ENCODE assay signal across 17 cellular contexts in the genomic region with DNA sequence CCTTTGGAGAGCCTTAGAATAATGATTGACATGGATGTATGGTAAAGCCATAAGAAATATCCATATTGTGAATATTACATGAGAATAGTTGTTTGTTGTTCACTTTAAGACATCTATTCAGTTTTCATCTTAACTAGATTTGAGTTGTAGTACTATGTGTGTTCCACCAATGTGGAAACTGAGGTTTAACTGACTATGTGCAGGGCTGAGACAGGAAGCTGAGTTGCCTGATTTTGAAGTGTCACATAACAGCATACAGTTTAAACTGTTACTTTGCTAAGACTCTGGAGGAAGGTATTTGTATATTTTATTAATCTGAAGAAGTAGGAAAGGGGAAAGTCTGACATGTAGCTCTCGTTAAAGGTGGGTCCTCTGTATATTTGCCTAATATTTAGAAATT. TPM values are rescaled to one million over a fixed set of nuclear protein-coding genes. Genes with fewer than 3 reads are reported as not detected.
DNase-seq lines count a peak whose midpoint lies in the region; ATAC-seq and TF ChIP-seq lines count a peak whose summit lies in the region.
"Had no signal": no experiment of that assay in that cellular context is flagged by ENCODE, and none has a peak within 500 bp of the region (broad histone marks: within the 10 kb centered on the region; RNA-seq: fewer than 3 reads in every experiment).

No MANE protein-coding gene starts in this region.

- no peaks in the 10 kb centered on the region for H3K27me3 ChIP-seq in MG63
- H3K27me3 ChIP-seq: cardiac muscle cell, testis had no signal

- H3K36me3 ChIP-seq in MG63 = peaks cover 58% of the 10 kb centered on the region

- POLR2A ChIA-PET in activated CD4-positive, alpha-beta T cell treated with anti-CD3 and anti-CD28 coated beads for 36 hours (lab: Charles Lee) = no interaction called here

- TF ChIP-seq CTCF in osteocyte (IDR thresholded peaks at IDR 0.05) = no peak

- no peak for DNase-seq in activated CD4-positive, alpha-beta T cell treated with anti-CD3 and anti-CD28 coated beads for 36 hours
- DNase-seq in activated CD4-positive, alpha-beta T cell treated with anti-CD3 and anti-CD28 coated beads for 48 hours = no peak
- DNase-seq in MG63 (no peak), osteocyte (ENCODE audit: extremely low spot score, unreplicated experiment) (no peak)
- no peak for DNase-seq in activated naive CD8-positive, alpha-beta T cell treated with anti-CD3 and anti-CD28 coated beads, Interleukin-2, amount 50 U/mL, for 24 hours
- no peak for DNase-seq in stimulated activated CD4-positive, alpha-beta T cell treated with anti-CD3 and anti-CD28 coated beads, Interleukin-4, amount 100 ng/mL, for 4 hours
- DNase-seq: activated gamma-delta T cell, DMS53, glutamatergic neuron, left ventricle myocardium inferior, NCI-H1436 treated with DMSO at 0.1 percent for 48 hours, NCI-H510A treated with DMSO at 0.1 percent for 48 hours, testis had no signal

- H3K4me3 ChIP-seq in MG63 = peak overlapping the region; percentile 93
- H3K4me3 ChIP-seq: left ventricle myocardium inferior, testis had no signal

- intact Hi-C loops in activated CD4-positive, alpha-beta T cell treated with anti-CD3 and anti-CD28 coated beads for 36 hours (cut with DNase I, micrococcal nuclease) = loop anchor here in 1 of 2 experiments (5.0 kb wide), 2 partner anchors 160 to 1845 kb away; partner anchors contain the start of gene EIF5A2

- no peaks in the 10 kb centered on the region for H3K27me3 Mint-ChIP-seq in activated CD4-positive, alpha-beta T cell treated with anti-CD3 and anti-CD28 coated beads for 36 hours
- peaks cover 1% of the 10 kb centered on the region for H3K27me3 Mint-ChIP-seq in activated naive CD8-positive, alpha-beta T cell treated with anti-CD3 and anti-CD28 coated beads, Interleukin-2, amount 50 U/mL, for 24 hours
- no peaks in the 10 kb centered on the region for H3K27me3 Mint-ChIP-seq in osteocyte (ENCODE audit: unreplicated experiment)
- no peaks in the 10 kb centered on the region for H3K27me3 Mint-ChIP-seq in stimulated activated memory B cell treated with anti-CD40 and anti-IgM and Interleukin-4, amounts not matched to agents 10 μg/mL and 1 μg/mL and 100 μg/mL, for 72 hours

- no peak for ATAC-seq in activated CD4-positive, alpha-beta T cell treated with anti-CD3 and anti-CD28 coated beads for 36 hours
- ATAC-seq in activated naive CD8-positive, alpha-beta T cell treated with anti-CD3 and anti-CD28 coated beads, Interleukin-2, amount 50 U/mL, for 24 hours = no peak
- ATAC-seq in GM21515 (IDR thresholded peaks at IDR 0.05; ENCODE audit: unreplicated experiment) = no peak
- ATAC-seq in stimulated activated memory B cell treated with anti-CD40 and anti-IgM and Interleukin-4, amounts not matched to agents 10 μg/mL and 1 μg/mL and 100 μg/mL, for 72 hours = no peak
- ATAC-seq: Right ventricle myocardium inferior had no signal

- H3K4me3 Mint-ChIP-seq in activated CD4-positive, alpha-beta T cell treated with anti-CD3 and anti-CD28 coated beads for 36 hours = peak overlapping the region; percentile 98
- H3K4me3 Mint-ChIP-seq in activated naive CD8-positive, alpha-beta T cell treated with anti-CD3 and anti-CD28 coated beads, Interleukin-2, amount 50 U/mL, for 24 hours = peak overlapping the region; percentile 92
- no peak overlapping the region for H3K4me3 Mint-ChIP-seq in osteocyte (ENCODE audit: unreplicated experiment)
- H3K4me3 Mint-ChIP-seq in stimulated activated memory B cell treated with anti-CD40 and anti-IgM and Interleukin-4, amounts not matched to agents 10 μg/mL and 1 μg/mL and 100 μg/mL, for 72 hours = no peak overlapping the region

- peaks cover 29% of the 10 kb centered on the region for H3K36me3 Mint-ChIP-seq in activated CD4-positive, alpha-beta T cell treated with anti-CD3 and anti-CD28 coated beads for 36 hours (ENCODE audit: low read depth)
- peaks cover 28% of the 10 kb centered on the region for H3K36me3 Mint-ChIP-seq in activated naive CD8-positive, alpha-beta T cell treated with anti-CD3 and anti-CD28 coated beads, Interleukin-2, amount 50 U/mL, for 24 hours (ENCODE audit: low read depth)
- no peaks in the 10 kb centered on the region for H3K36me3 Mint-ChIP-seq in osteocyte (ENCODE audit: unreplicated experiment)
- peaks cover 5% of the 10 kb centered on the region for H3K36me3 Mint-ChIP-seq in stimulated activated memory B cell treated with anti-CD40 and anti-IgM and Interleukin-4, amounts not matched to agents 10 μg/mL and 1 μg/mL and 100 μg/mL, for 72 hours

- peaks cover 21% of the 10 kb centered on the region for H3K4me1 Mint-ChIP-seq in activated CD4-positive, alpha-beta T cell treated with anti-CD3 and anti-CD28 coated beads for 36 hours
- peaks cover 20% of the 10 kb centered on the region for H3K4me1 Mint-ChIP-seq in activated naive CD8-positive, alpha-beta T cell treated with anti-CD3 and anti-CD28 coated beads, Interleukin-2, amount 50 U/mL, for 24 hours
- H3K4me1 Mint-ChIP-seq in osteocyte (ENCODE audit: unreplicated experiment) = peaks cover 63% of the 10 kb centered on the region
- peaks cover 9% of the 10 kb centered on the region for H3K4me1 Mint-ChIP-seq in stimulated activated memory B cell treated with anti-CD40 and anti-IgM and Interleukin-4, amounts not matched to agents 10 μg/mL and 1 μg/mL and 100 μg/mL, for 72 hours

- no peaks in the 10 kb centered on the region for H3K9me3 ChIP-seq in MG63
- H3K9me3 ChIP-seq: left ventricle myocardium inferior, testis had no signal

- CTCF ChIA-PET in activated CD4-positive, alpha-beta T cell treated with anti-CD3 and anti-CD28 coated beads for 36 hours (lab: Charles Lee) = interaction anchor here (0.7 to 1.2 kb wide), 2 partner anchors 46 to 1784 kb away, joined by 3 to 4 read pairs; no protein-coding TSS in a partner anchor

- H3K27ac Mint-ChIP-seq in activated CD4-positive, alpha-beta T cell treated with anti-CD3 and anti-CD28 coated beads for 36 hours = no peak overlapping the region
- H3K27ac Mint-ChIP-seq in activated naive CD8-positive, alpha-beta T cell treated with anti-CD3 and anti-CD28 coated beads, Interleukin-2, amount 50 U/mL, for 24 hours = no peak overlapping the region
- H3K27ac Mint-ChIP-seq in osteocyte (ENCODE audit: unreplicated experiment) = peak overlapping the region; percentile 98
- no peak overlapping the region for H3K27ac Mint-ChIP-seq in stimulated activated memory B cell treated with anti-CD40 and anti-IgM and Interleukin-4, amounts not matched to agents 10 μg/mL and 1 μg/mL and 100 μg/mL, for 72 hours

- no peaks in the 10 kb centered on the region for H3K9me3 Mint-ChIP-seq in activated CD4-positive, alpha-beta T cell treated with anti-CD3 and anti-CD28 coated beads for 36 hours (ENCODE audit: low read depth)
- H3K9me3 Mint-ChIP-seq in activated naive CD8-positive, alpha-beta T cell treated with anti-CD3 and anti-CD28 coated beads, Interleukin-2, amount 50 U/mL, for 24 hours = no peaks in the 10 kb centered on the region
- H3K9me3 Mint-ChIP-seq in osteocyte (ENCODE audit: unreplicated experiment) = no peaks in the 10 kb centered on the region
- no peaks in the 10 kb centered on the region for H3K9me3 Mint-ChIP-seq in stimulated activated memory B cell treated with anti-CD40 and anti-IgM and Interleukin-4, amounts not matched to agents 10 μg/mL and 1 μg/mL and 100 μg/mL, for 72 hours

RNA-seq across cellular contexts. Expression of gene ECT2, which starts 2.1 kb away (rescaled TPM):
- total RNA-seq in activated CD4-positive, alpha-beta T cell treated with anti-CD3 and anti-CD28 coated beads for 36 hours = 10 to 100 TPM; 39.4 to 40.6 TPM
- 49.2 and 84.5 TPM in 2 replicates for total RNA-seq in MG63 (2014; rRNA removed; shearing (Covaris generic); ENCODE audit: low replicate concordance)
- total RNA-seq in osteocyte = 15.8 and 18.9 TPM in 2 replicates

RNA-seq across cellular contexts. Expression of gene NCEH1, which starts 41.8 kb away (rescaled TPM):
- 1 to 10 TPM; 4.9 to 6.3 TPM for total RNA-seq in activated CD4-positive, alpha-beta T cell treated with anti-CD3 and anti-CD28 coated beads for 36 hours
- 24.8 and 26.1 TPM in 2 replicates for total RNA-seq in MG63 (2014; rRNA removed; shearing (Covaris generic); ENCODE audit: low replicate concordance)
- total RNA-seq in osteocyte = 6.7 and 8.1 TPM in 2 replicates

Comparison
In these comparisons a context has a peak if more than half of its experiments do, and no peak if none do; other contexts are left out.
1. H3K4me3 Mint-ChIP-seq: peak in activated CD4-positive, alpha-beta T cell treated with anti-CD3 and anti-CD28 coated beads for 36 hours (single experiment) and activated naive CD8-positive, alpha-beta T cell treated with anti-CD3 and anti-CD28 coated beads, Interleukin-2, amount 50 U/mL, for 24 hours (single experiment); none in osteocyte (single experiment) and stimulated activated memory B cell treated with anti-CD40 and anti-IgM and Interleukin-4, amounts not matched to agents 10 μg/mL and 1 μg/mL and 100 μg/mL, for 72 hours (single experiment).